1 cellular context compared by ENCODE assay signal in the genomic region with DNA sequence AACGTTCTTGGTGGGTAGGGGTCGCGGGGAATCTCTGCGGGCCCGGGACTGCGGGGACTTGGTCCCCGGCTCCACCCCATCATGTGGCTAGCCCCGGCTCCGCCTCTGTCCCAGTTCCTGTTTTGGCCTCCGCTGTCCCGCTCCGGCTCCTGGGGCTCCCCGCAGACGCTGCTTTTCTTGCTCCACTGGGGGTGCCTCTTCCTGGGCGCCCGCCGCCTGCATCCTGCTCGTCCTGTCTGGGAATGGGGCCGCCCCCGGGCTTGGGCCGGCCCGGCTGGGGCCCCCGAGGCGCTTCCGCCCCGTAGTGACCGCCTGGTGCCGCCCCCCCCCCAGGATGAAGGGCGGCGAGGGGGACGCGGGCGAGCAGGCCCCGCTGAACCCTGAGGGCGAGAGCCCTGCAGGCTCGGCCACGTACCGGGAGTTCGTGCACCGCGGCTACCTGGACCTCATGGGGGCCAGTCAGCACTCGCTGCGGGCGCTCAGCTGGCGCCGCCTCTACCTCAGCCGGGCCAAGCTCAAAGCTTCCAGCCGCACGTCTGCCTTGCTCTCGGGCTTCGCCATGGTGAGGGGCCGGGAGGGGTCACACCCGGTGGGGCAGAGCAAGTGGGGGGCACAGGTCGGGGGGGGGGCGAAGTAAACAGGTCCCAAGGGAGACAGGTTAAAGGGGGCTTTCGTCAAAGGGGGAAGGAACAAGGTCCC.
TF ChIP-seq lines count a peak whose summit lies in the region.

A gene (plus strand): TSS at position 113 of the 699 bp plus-strand sequence. CDS start 222 bp downstream, at position 335.

TF ChIP-seq in HepG2, 621 proteins besides CTCF, POLR2A, EP300 and RAD21 (continued from another document and continues in another):
- TF ChIP-seq, protein P1, sequence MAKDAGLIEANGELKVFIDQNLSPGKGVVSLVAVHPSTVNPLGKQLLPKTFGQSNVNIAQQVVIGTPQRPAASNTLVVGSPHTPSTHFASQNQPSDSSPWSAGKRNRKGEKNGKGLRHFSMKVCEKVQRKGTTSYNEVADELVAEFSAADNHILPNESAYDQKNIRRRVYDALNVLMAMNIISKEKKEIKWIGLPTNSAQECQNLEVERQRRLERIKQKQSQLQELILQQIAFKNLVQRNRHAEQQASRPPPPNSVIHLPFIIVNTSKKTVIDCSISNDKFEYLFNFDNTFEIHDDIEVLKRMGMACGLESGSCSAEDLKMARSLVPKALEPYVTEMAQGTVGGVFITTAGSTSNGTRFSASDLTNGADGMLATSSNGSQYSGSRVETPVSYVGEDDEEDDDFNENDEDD (CRISPR knock-in tag; IDR thresholded peaks at IDR 0.05; ENCODE audit: borderline replicate concordance): no peak
- TF ChIP-seq ZNF432 (CRISPR knock-in tag; IDR thresholded peaks at IDR 0.05; ENCODE audit: borderline replicate concordance): 0 out of 2 replicates have a peak, but pooled peaks have one; percentile 14
- TF ChIP-seq HOXA5 (CRISPR knock-in tag; IDR thresholded peaks at IDR 0.05): no peak; the same call in 1 of the 2 replicates
- TF ChIP-seq, protein P2, sequence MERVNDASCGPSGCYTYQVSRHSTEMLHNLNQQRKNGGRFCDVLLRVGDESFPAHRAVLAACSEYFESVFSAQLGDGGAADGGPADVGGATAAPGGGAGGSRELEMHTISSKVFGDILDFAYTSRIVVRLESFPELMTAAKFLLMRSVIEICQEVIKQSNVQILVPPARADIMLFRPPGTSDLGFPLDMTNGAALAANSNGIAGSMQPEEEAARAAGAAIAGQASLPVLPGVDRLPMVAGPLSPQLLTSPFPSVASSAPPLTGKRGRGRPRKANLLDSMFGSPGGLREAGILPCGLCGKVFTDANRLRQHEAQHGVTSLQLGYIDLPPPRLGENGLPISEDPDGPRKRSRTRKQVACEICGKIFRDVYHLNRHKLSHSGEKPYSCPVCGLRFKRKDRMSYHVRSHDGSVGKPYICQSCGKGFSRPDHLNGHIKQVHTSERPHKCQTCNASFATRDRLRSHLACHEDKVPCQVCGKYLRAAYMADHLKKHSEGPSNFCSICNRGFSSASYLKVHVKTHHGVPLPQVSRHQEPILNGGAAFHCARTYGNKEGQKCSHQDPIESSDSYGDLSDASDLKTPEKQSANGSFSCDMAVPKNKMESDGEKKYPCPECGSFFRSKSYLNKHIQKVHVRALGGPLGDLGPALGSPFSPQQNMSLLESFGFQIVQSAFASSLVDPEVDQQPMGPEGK (CRISPR knock-in tag; IDR thresholded peaks at IDR 0.05): peak; percentile 85
- no peak for TF ChIP-seq JARID2 (CRISPR knock-in tag; IDR thresholded peaks at IDR 0.05; ENCODE audit: insufficient replicate concordance)
- peak; percentile 23; the same call in 1 of the 2 replicates for TF ChIP-seq NCOA1 (CRISPR knock-in tag; IDR thresholded peaks at IDR 0.05)
- no peak for TF ChIP-seq ZKSCAN5 (CRISPR knock-in tag; IDR thresholded peaks at IDR 0.05)
- TF ChIP-seq SOX6 (IDR thresholded peaks at IDR 0.05): no peak
- peak; percentile 4; the same call in 1 of the 2 replicates for TF ChIP-seq SOX6 (CRISPR knock-in tag; IDR thresholded peaks at IDR 0.05)
- TF ChIP-seq, protein P3, sequence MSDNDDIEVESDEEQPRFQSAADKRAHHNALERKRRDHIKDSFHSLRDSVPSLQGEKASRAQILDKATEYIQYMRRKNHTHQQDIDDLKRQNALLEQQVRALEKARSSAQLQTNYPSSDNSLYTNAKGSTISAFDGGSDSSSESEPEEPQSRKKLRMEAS (IDR thresholded peaks at IDR 0.05): peak; percentile 52
- TF ChIP-seq, protein P4, sequence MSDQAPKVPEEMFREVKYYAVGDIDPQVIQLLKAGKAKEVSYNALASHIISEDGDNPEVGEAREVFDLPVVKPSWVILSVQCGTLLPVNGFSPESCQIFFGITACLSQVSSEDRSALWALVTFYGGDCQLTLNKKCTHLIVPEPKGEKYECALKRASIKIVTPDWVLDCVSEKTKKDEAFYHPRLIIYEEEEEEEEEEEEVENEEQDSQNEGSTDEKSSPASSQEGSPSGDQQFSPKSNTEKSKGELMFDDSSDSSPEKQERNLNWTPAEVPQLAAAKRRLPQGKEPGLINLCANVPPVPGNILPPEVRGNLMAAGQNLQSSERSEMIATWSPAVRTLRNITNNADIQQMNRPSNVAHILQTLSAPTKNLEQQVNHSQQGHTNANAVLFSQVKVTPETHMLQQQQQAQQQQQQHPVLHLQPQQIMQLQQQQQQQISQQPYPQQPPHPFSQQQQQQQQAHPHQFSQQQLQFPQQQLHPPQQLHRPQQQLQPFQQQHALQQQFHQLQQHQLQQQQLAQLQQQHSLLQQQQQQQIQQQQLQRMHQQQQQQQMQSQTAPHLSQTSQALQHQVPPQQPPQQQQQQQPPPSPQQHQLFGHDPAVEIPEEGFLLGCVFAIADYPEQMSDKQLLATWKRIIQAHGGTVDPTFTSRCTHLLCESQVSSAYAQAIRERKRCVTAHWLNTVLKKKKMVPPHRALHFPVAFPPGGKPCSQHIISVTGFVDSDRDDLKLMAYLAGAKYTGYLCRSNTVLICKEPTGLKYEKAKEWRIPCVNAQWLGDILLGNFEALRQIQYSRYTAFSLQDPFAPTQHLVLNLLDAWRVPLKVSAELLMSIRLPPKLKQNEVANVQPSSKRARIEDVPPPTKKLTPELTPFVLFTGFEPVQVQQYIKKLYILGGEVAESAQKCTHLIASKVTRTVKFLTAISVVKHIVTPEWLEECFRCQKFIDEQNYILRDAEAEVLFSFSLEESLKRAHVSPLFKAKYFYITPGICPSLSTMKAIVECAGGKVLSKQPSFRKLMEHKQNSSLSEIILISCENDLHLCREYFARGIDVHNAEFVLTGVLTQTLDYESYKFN (CRISPR knock-in tag; conservative IDR thresholded peaks at IDR 0.05): 0 out of 2 replicates have a peak, but pooled peaks have one; percentile 11
- TF ChIP-seq MAFK (conservative IDR thresholded peaks at IDR 0.05 in 1 of 2, IDR thresholded peaks at IDR 0.05 in 1 of 2; ENCODE audit: low read length in 2 of 2): no peak
- no peak for TF ChIP-seq ZNF7 (CRISPR knock-in tag; IDR thresholded peaks at IDR 0.05)
- peak; percentile 83 for TF ChIP-seq ZSCAN12 (CRISPR knock-in tag; IDR thresholded peaks at IDR 0.05)
- no peak; the same call in 1 of the 2 replicates for TF ChIP-seq ADNP (CRISPR knock-in tag; IDR thresholded peaks at IDR 0.05)
- TF ChIP-seq ZIK1 (CRISPR knock-in tag; IDR thresholded peaks at IDR 0.05; ENCODE audit: borderline replicate concordance, low read depth): peak; percentile 23; the same call in 1 of the 2 replicates
- TF ChIP-seq, protein P5, sequence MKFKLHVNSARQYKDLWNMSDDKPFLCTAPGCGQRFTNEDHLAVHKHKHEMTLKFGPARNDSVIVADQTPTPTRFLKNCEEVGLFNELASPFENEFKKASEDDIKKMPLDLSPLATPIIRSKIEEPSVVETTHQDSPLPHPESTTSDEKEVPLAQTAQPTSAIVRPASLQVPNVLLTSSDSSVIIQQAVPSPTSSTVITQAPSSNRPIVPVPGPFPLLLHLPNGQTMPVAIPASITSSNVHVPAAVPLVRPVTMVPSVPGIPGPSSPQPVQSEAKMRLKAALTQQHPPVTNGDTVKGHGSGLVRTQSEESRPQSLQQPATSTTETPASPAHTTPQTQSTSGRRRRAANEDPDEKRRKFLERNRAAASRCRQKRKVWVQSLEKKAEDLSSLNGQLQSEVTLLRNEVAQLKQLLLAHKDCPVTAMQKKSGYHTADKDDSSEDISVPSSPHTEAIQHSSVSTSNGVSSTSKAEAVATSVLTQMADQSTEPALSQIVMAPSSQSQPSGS (CRISPR knock-in tag; IDR thresholded peaks at IDR 0.05): no peak
- TF ChIP-seq TP53 (CRISPR knock-in tag; conservative IDR thresholded peaks at IDR 0.05): no peak
- TF ChIP-seq ZNF737 (CRISPR knock-in tag; IDR thresholded peaks at IDR 0.05; ENCODE audit: borderline replicate concordance): no peak
- peak; percentile 58; the same call in 1 of the 2 replicates for TF ChIP-seq TBX2 (CRISPR knock-in tag; IDR thresholded peaks at IDR 0.05; ENCODE audit: borderline replicate concordance)
- no peak for TF ChIP-seq THYN1 (CRISPR knock-in tag; IDR thresholded peaks at IDR 0.05; ENCODE audit: borderline replicate concordance, low read depth)
- TF ChIP-seq, protein P6, sequence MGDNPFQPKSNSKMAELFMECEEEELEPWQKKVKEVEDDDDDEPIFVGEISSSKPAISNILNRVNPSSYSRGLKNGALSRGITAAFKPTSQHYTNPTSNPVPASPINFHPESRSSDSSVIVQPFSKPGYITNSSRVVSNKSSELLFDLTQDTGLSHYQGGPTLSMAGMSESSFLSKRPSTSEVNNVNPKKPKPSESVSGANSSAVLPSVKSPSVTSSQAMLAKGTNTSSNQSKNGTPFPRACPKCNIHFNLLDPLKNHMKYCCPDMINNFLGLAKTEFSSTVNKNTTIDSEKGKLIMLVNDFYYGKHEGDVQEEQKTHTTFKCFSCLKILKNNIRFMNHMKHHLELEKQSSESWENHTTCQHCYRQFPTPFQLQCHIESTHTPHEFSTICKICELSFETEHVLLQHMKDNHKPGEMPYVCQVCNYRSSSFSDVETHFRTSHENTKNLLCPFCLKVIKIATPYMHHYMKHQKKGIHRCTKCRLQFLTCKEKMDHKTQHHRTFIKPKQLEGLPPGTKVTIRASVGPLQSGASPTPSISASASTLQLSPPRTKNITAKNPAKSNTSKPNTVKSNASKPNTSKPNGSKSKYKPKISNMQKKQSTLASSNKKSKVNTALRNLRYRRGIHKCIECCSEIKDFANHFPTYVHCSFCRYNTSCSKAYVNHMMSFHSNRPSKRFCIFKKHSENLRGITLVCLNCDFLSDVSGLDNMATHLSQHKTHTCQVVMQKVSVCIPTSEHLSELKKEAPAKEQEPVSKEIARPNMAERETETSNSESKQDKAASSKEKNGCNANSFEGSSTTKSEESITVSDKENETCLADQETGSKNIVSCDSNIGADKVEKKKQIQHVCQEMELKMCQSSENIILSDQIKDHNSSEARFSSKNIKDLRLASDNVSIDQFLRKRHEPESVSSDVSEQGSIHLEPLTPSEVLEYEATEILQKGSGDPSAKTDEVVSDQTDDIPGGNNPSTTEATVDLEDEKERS (CRISPR knock-in tag; IDR thresholded peaks at IDR 0.05): 0 out of 2 replicates have a peak, but pooled peaks have one; percentile 17
- no peak for TF ChIP-seq JUNB (CRISPR knock-in tag; IDR thresholded peaks at IDR 0.05; ENCODE audit: borderline replicate concordance)
- TF ChIP-seq PHF21A (CRISPR knock-in tag; IDR thresholded peaks at IDR 0.05): peak; percentile 78
- no peak for TF ChIP-seq SP1 (IDR thresholded peaks at IDR 0.05)
- TF ChIP-seq SP1 (CRISPR knock-in tag; IDR thresholded peaks at IDR 0.05): 0 out of 2 replicates have a peak, but pooled peaks have one; percentile 9
- no peak for TF ChIP-seq NBN (conservative IDR thresholded peaks at IDR 0.05)
- TF ChIP-seq, protein P7, sequence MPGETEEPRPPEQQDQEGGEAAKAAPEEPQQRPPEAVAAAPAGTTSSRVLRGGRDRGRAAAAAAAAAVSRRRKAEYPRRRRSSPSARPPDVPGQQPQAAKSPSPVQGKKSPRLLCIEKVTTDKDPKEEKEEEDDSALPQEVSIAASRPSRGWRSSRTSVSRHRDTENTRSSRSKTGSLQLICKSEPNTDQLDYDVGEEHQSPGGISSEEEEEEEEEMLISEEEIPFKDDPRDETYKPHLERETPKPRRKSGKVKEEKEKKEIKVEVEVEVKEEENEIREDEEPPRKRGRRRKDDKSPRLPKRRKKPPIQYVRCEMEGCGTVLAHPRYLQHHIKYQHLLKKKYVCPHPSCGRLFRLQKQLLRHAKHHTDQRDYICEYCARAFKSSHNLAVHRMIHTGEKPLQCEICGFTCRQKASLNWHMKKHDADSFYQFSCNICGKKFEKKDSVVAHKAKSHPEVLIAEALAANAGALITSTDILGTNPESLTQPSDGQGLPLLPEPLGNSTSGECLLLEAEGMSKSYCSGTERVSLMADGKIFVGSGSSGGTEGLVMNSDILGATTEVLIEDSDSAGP (CRISPR knock-in tag; IDR thresholded peaks at IDR 0.05; ENCODE audit: borderline replicate concordance): peak; percentile 80
- TF ChIP-seq SP4 (CRISPR knock-in tag; IDR thresholded peaks at IDR 0.05): peak; percentile 51; the same call in 1 of the 2 replicates
- no peak; the same call in 1 of the 2 replicates for TF ChIP-seq ZNF34 (CRISPR knock-in tag; IDR thresholded peaks at IDR 0.05; ENCODE audit: borderline replicate concordance)
- TF ChIP-seq ZNF644 (CRISPR knock-in tag; IDR thresholded peaks at IDR 0.05; ENCODE audit: low read depth): no peak
- peak; percentile 92 for TF ChIP-seq ARNT2 (CRISPR knock-in tag; IDR thresholded peaks at IDR 0.05; ENCODE audit: low read depth)
- TF ChIP-seq, protein P8, sequence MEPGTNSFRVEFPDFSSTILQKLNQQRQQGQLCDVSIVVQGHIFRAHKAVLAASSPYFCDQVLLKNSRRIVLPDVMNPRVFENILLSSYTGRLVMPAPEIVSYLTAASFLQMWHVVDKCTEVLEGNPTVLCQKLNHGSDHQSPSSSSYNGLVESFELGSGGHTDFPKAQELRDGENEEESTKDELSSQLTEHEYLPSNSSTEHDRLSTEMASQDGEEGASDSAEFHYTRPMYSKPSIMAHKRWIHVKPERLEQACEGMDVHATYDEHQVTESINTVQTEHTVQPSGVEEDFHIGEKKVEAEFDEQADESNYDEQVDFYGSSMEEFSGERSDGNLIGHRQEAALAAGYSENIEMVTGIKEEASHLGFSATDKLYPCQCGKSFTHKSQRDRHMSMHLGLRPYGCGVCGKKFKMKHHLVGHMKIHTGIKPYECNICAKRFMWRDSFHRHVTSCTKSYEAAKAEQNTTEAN (CRISPR knock-in tag; conservative IDR thresholded peaks at IDR 0.05): 0 out of 2 replicates have a peak, but pooled peaks have one; percentile 35
- no peak for TF ChIP-seq EHMT2 (IDR thresholded peaks at IDR 0.05; ENCODE audit: borderline replicate concordance, low read depth, low read length)
- TF ChIP-seq SATB2 (CRISPR knock-in tag; IDR thresholded peaks at IDR 0.05): no peak
- TF ChIP-seq NKX3-1 (CRISPR knock-in tag; IDR thresholded peaks at IDR 0.05): peak; percentile 56; the same call in 1 of the 2 replicates
- peak; percentile 96 for TF ChIP-seq KDM2A (CRISPR knock-in tag; IDR thresholded peaks at IDR 0.05; ENCODE audit: borderline replicate concordance, low read depth)
- TF ChIP-seq MEF2D (CRISPR knock-in tag; IDR thresholded peaks at IDR 0.05): peak; percentile 15; the same call in 1 of the 2 replicates
- TF ChIP-seq, protein P9, sequence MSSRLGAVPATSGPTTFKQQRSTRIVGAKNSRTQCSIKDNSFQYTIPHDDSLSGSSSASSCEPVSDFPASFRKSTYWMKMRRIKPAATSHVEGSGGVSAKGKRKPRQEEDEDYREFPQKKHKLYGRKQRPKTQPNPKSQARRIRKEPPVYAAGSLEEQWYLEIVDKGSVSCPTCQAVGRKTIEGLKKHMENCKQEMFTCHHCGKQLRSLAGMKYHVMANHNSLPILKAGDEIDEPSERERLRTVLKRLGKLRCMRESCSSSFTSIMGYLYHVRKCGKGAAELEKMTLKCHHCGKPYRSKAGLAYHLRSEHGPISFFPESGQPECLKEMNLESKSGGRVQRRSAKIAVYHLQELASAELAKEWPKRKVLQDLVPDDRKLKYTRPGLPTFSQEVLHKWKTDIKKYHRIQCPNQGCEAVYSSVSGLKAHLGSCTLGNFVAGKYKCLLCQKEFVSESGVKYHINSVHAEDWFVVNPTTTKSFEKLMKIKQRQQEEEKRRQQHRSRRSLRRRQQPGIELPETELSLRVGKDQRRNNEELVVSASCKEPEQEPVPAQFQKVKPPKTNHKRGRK (CRISPR knock-in tag; IDR thresholded peaks at IDR 0.05): no peak
- 0 out of 2 replicates have a peak, but pooled peaks have one; percentile 65 for TF ChIP-seq ZNF326 (CRISPR knock-in tag; IDR thresholded peaks at IDR 0.05; ENCODE audit: borderline replicate concordance)
- TF ChIP-seq ISX (CRISPR knock-in tag; conservative IDR thresholded peaks at IDR 0.05): peak; percentile 48; the same call in 1 of the 2 replicates
- TF ChIP-seq GATAD1 (CRISPR knock-in tag; IDR thresholded peaks at IDR 0.05): no peak
